ENCODE assay signal across 11 cellular contexts in the genomic region with DNA sequence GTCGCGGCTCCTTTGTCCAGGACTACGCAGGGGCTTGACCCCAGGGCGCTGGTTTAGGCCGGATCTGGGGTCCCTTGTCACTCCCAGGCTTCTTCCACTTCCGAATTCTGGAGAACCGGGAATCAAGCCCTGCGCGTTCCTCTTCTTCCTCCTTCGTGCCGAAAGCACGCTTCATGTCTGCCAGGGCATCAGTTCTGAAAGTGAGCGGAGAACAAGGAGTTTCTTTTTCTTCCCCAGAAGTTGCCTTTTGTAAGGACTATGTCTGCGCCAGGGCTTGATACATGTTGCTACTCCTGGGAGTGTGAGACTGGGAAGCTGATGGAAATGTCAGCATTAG.
DNase-seq lines count a peak whose midpoint lies in the region; ATAC-seq and TF ChIP-seq lines count a peak whose summit lies in the region.
"Had no signal": no experiment of that assay in that cellular context is flagged by ENCODE, and none has a peak within 500 bp of the region (broad histone marks: within the 10 kb centered on the region; RNA-seq: fewer than 3 reads in every experiment).

No MANE protein-coding gene starts in this region.

- H3K27ac ChIP-seq in ascending aorta (peak overlapping the region; percentile 59 to 62), thoracic aorta (peak overlapping the region; percentile 15 to 56)

- intact Hi-C loops in ascending aorta (cut with DNase I), result loop anchor here (5.0 kb wide), 2 partner anchors 825 to 1170 kb away; no protein-coding TSS in a partner anchor

- no peak for DNase-seq in activated T-cell treated with anti-CD3 and anti-CD28 coated beads, Interleukin-2, amount 50 U/mL, for 72 hours
- DNase-seq in activated T-cell treated with anti-CD3 and anti-CD28 coated beads for 4 hours (no peak), ascending aorta (ENCODE audit: low spot score in 2 of 2) (no peak), memory B cell (ENCODE audit: low spot score in 2 of 2) (peak in 1 of 2 donors; percentile 4), thoracic aorta (ENCODE audit: low spot score) (no peak), NCI-H2029 (lab: John Stamatoyannopoulos, UW) (no peak)
- DNase-seq: foreskin fibroblast, NCI-H446, SHP77 treated with DMSO at 0.1 percent for 48 hours had no signal

- H3K9me3 ChIP-seq in ascending aorta (no peaks in the 10 kb centered on the region), thoracic aorta (no peaks in the 10 kb centered on the region)

- peaks cover 6 to 7% of the 10 kb centered on the region in 2 donors for H3K4me1 ChIP-seq in ascending aorta
- peaks cover 0 to 7% of the 10 kb centered on the region in 2 donors for H3K4me1 ChIP-seq in thoracic aorta (ENCODE audit: control insufficient read depth in 1 of 2, low read depth in 2 of 2)

- H3K36me3 ChIP-seq in ascending aorta (no peaks in the 10 kb centered on the region), thoracic aorta (no peaks in the 10 kb centered on the region)

- peaks cover 41% of the 10 kb centered on the region for H3K27me3 Mint-ChIP-seq in activated T-cell treated with anti-CD3 and anti-CD28 coated beads, Interleukin-2, amount 50 U/mL, for 72 hours (ENCODE audit: low read depth)
- H3K27me3 Mint-ChIP-seq in memory B cell, result peaks cover 6% of the 10 kb centered on the region

- no peaks in the 10 kb centered on the region for H3K36me3 Mint-ChIP-seq in activated T-cell treated with anti-CD3 and anti-CD28 coated beads, Interleukin-2, amount 50 U/mL, for 72 hours (ENCODE audit: insufficient read depth in 2 of 2)
- no peaks in the 10 kb centered on the region for H3K36me3 Mint-ChIP-seq in memory B cell

- TF ChIP-seq CTCF in ascending aorta (IDR thresholded peaks at IDR 0.05), result no peak
- no peak for TF ChIP-seq CTCF in thoracic aorta (IDR thresholded peaks at IDR 0.05)

- no peaks in the 10 kb centered on the region for H3K27me3 ChIP-seq in ascending aorta
- no peaks in the 10 kb centered on the region for H3K27me3 ChIP-seq in thoracic aorta (replicated peaks; ENCODE audit: insufficient read depth)

- no peak overlapping the region for H3K27ac Mint-ChIP-seq in activated T-cell treated with anti-CD3 and anti-CD28 coated beads, Interleukin-2, amount 50 U/mL, for 72 hours
- H3K27ac Mint-ChIP-seq in memory B cell, result no peak overlapping the region

- ATAC-seq in activated T-cell treated with anti-CD3 and anti-CD28 coated beads, Interleukin-2, amount 50 U/mL, for 72 hours (replicated peaks in 1 of 2), result no peak
- no peak for ATAC-seq in memory B cell (ENCODE audit: low read depth)
- ATAC-seq in thoracic aorta (ENCODE audit: insufficient number of reproducible peaks, low FRiP score, low read depth), result no peak
- ATAC-seq in HG03439 (IDR thresholded peaks at IDR 0.05; ENCODE audit: unreplicated experiment), result no peak
- ATAC-seq in HG03457 (IDR thresholded peaks at IDR 0.05; ENCODE audit: unreplicated experiment), result no peak

- H3K4me1 Mint-ChIP-seq in activated T-cell treated with anti-CD3 and anti-CD28 coated beads, Interleukin-2, amount 50 U/mL, for 72 hours (ENCODE audit: low read depth), result peaks cover 8% of the 10 kb centered on the region
- peaks cover 5% of the 10 kb centered on the region for H3K4me1 Mint-ChIP-seq in memory B cell

- H3K4me3 ChIP-seq in ascending aorta (peak overlapping the region; percentile 62 to 77), thoracic aorta (peak overlapping the region; percentile 67)

- H3K9me3 Mint-ChIP-seq in activated T-cell treated with anti-CD3 and anti-CD28 coated beads, Interleukin-2, amount 50 U/mL, for 72 hours, result no peaks in the 10 kb centered on the region
- no peaks in the 10 kb centered on the region for H3K9me3 Mint-ChIP-seq in memory B cell

- peak overlapping the region; percentile 73 to 75 for H3K4me3 Mint-ChIP-seq in activated T-cell treated with anti-CD3 and anti-CD28 coated beads, Interleukin-2, amount 50 U/mL, for 72 hours
- H3K4me3 Mint-ChIP-seq in memory B cell, result peak overlapping the region; percentile 80
